In genomic region chr14:95526483-95527391, GRCh38 we compare ENCODE assay signal across 9 cellular contexts. TPM values are rescaled to one million over a fixed set of nuclear protein-coding genes. Genes with fewer than 3 reads are reported as not detected.
DNase-seq lines count a peak whose midpoint lies in the region; ATAC-seq and TF ChIP-seq lines count a peak whose summit lies in the region.
"Had no signal": no experiment of that assay in that cellular context is flagged by ENCODE, and none has a peak within 500 bp of the region (broad histone marks: within the 10 kb centered on the region; RNA-seq: fewer than 3 reads in every experiment).

No MANE protein-coding gene starts in this region.

- 42 to 60% (median 48%) methylated on average over 9 of the region's 9 CpGs for WGBS in heart left ventricle, 4 donors

- CTCF ChIA-PET in MCF 10A (lab: Yijun Ruan, JAX), result interaction anchor here (0.5 to 8.2 kb wide), 30 partner anchors 8 to 1461 kb away, joined by 3 to 162 read pairs (median 4); partner anchors contain the start of gene SYNE3

- H3K27ac ChIP-seq in heart left ventricle (peak overlapping the region in 8 of 12 donors; percentile 29 to 77 (median 56)), vagina (peak overlapping the region; percentile 78)

- no peaks in the 10 kb centered on the region for H3K9me3 ChIP-seq in heart left ventricle
- H3K9me3 ChIP-seq in vagina, result no peaks in the 10 kb centered on the region

- BruUV-seq in MCF 10A (replicated peaks; lab: Mats Ljungman, UMichigan), result no TSS peak

- peak overlapping the region in 1 of 12 donors; percentile 2 for H3K4me3 ChIP-seq in heart left ventricle
- H3K4me3 ChIP-seq in vagina, result no peak overlapping the region

- POLR2A ChIA-PET in MCF 10A (lab: Yijun Ruan, JAX), result interaction anchor here (0.5 to 1.9 kb wide), 9 partner anchors 8 to 467 kb away, joined by 3 to 19 read pairs (median 3); partner anchors contain the start of gene SYNE3

- peak overlapping the region; percentile 82 for H3K27ac Mint-ChIP-seq in MCF 10A (ENCODE audit: low read depth, unreplicated experiment)

- H3K4me1 ChIP-seq in heart left ventricle (peaks cover 0 to 71% (median 45%) of the 10 kb centered on the region in 12 donors), vagina (peaks cover 50% of the 10 kb centered on the region)

- DNase-seq in heart left ventricle (no peak), cardiac septum (ENCODE audit: low spot score) (no peak), MCF 10A (ENCODE audit: unreplicated experiment) (no peak), lung microvascular endothelial cell (ENCODE audit: low read depth in 2 of 2) (peak; percentile 26 to 71), vagina (ENCODE audit: extremely low spot score in 2 of 2) (no peak)
- DNase-seq: NCI-H1092 had no signal

- TF ChIP-seq POLR2A in heart left ventricle (IDR thresholded peaks at IDR 0.05), result no peak
- TF ChIP-seq POLR2A in vagina (IDR thresholded peaks at IDR 0.05), result no peak

- H3K27me3 ChIP-seq in heart left ventricle (no peaks in the 10 kb centered on the region), vagina (no peaks in the 10 kb centered on the region)

- intact Hi-C loops in heart left ventricle (cut with DNase I), result loop anchor here (1.0 to 2.0 kb wide), 2 partner anchors 84 kb away; no protein-coding TSS in a partner anchor
- intact Hi-C loops in cardiac septum (cut with DNase I), result loop anchor here (1.0 kb wide), 1 partner anchor 84 kb away; no protein-coding TSS in a partner anchor
- intact Hi-C loops in MCF 10A (cut with micrococcal nuclease), result loop anchor here (1.0 to 5.0 kb wide), 2 partner anchors 64 to 84 kb away; no protein-coding TSS in a partner anchor
- intact Hi-C loops in vagina (cut with DNase I), result no loop called here

- H3K36me3 ChIP-seq in heart left ventricle (peaks cover 0 to 4% (median 0%) of the 10 kb centered on the region in 9 donors), vagina (no peaks in the 10 kb centered on the region)

- no peak overlapping the region for H3K4me3 Mint-ChIP-seq in MCF 10A (ENCODE audit: unreplicated experiment)

- peaks cover 55% of the 10 kb centered on the region for H3K4me1 Mint-ChIP-seq in MCF 10A (ENCODE audit: insufficient read depth, unreplicated experiment)

- TF ChIP-seq CTCF in heart left ventricle (IDR thresholded peaks at IDR 0.05) (no peak), MCF 10A (IDR thresholded peaks at IDR 0.05; ENCODE audit: unreplicated experiment) (no peak), vagina (IDR thresholded peaks at IDR 0.05) (no peak)

- ATAC-seq in heart left ventricle, result peak in 2 of 4 donors; percentile 10 to 25
- ATAC-seq in HG03095 (IDR thresholded peaks at IDR 0.05; ENCODE audit: unreplicated experiment), result no peak
- no peak for ATAC-seq in HG03378 (IDR thresholded peaks at IDR 0.05; ENCODE audit: unreplicated experiment)
- ATAC-seq in GM19455 (IDR thresholded peaks at IDR 0.05; ENCODE audit: unreplicated experiment), result no peak

- H3K36me3 Mint-ChIP-seq in MCF 10A (ENCODE audit: insufficient read depth, unreplicated experiment), result peaks cover 21% of the 10 kb centered on the region

- no peaks in the 10 kb centered on the region for H3K9me3 Mint-ChIP-seq in MCF 10A (ENCODE audit: unreplicated experiment)

- no peaks in the 10 kb centered on the region for H3K27me3 Mint-ChIP-seq in MCF 10A (ENCODE audit: insufficient read depth, unreplicated experiment)

RNA-seq across cellular contexts. Expression of gene GLRX5, which starts 8.1 kb away (rescaled TPM):
- total RNA-seq in heart left ventricle, result 100 to 1,000 TPM in 1 of 9 donors, 10 to 100 TPM in 8; 60.8 to 113 (median 78.5) TPM
- polyA plus RNA-seq in heart left ventricle, result 10 to 100 TPM; 64.4 to 98.3 TPM
- 61.8 TPM for total RNA-seq in cardiac septum
- 32.2 and 39.8 TPM in 2 replicates for total RNA-seq in MCF 10A (2022)
- 31.8 and 32.9 TPM in 2 replicates for total RNA-seq in lung microvascular endothelial cell
- 20.4 TPM for total RNA-seq in vagina

RNA-seq across cellular contexts. Expression of gene SYNE3, which starts 10.3 kb away (rescaled TPM):
- total RNA-seq in heart left ventricle (10 to 100 TPM in 5 of 9 donors, 1 to 10 TPM in 4; 6.2 to 16.9 (median 10.3) TPM), cardiac septum (12.4 TPM), MCF 10A (2022) (8.9 and 9.5 TPM in 2 replicates), lung microvascular endothelial cell (12.0 and 12.5 TPM in 2 replicates), vagina (27.0 TPM)
- polyA plus RNA-seq in heart left ventricle, result 1 to 10 TPM; 3.1 to 3.9 TPM

Comparison
In these comparisons a context has a peak if more than half of its experiments do, and no peak if none do; other contexts are left out.
1. DNase-seq: peak in lung microvascular endothelial cell (2 of 2); none in heart left ventricle (0 of 5), cardiac septum (single experiment), MCF 10A (single experiment) and vagina (0 of 2).